In the genomic region with DNA sequence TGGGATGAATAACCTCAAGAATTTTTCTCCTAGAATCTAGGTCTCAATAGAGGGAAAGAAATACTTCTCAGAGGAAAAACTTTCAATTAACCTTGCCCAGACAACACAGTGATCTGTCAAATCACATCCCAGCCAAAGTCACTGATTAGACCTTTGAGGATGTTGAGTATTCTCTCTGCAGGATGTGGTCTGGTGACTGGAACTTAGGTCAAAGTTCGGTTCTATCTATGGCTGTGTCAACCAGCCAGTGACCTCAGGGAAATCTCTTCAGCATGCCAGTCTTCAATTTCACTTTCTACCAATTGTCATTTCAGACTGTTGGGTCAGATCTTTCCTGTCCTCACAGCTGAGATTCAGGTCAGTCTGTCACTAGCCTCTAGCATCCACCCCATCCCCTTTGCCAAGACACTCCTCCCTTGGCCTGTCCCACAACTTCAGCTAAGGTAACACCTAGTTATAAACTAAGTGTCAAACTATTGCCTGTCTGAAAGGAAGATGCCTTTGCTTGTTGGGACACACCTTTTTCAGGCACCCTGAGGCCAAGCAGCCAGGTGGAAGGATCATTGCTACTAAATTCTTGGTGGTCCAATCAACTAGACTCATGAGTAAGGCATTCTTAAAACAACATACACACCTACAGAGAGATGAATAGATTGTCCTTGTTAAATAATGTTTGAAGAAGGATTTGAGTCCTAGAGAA, we compare ENCODE assay signal across 1 cellular context.
TF ChIP-seq lines count a peak whose summit lies in the region.

No MANE protein-coding gene starts in this region.

TF ChIP-seq in HepG2, 621 proteins besides CTCF, POLR2A, EP300 and RAD21 (continued from another document):
- TF ChIP-seq, protein P1, sequence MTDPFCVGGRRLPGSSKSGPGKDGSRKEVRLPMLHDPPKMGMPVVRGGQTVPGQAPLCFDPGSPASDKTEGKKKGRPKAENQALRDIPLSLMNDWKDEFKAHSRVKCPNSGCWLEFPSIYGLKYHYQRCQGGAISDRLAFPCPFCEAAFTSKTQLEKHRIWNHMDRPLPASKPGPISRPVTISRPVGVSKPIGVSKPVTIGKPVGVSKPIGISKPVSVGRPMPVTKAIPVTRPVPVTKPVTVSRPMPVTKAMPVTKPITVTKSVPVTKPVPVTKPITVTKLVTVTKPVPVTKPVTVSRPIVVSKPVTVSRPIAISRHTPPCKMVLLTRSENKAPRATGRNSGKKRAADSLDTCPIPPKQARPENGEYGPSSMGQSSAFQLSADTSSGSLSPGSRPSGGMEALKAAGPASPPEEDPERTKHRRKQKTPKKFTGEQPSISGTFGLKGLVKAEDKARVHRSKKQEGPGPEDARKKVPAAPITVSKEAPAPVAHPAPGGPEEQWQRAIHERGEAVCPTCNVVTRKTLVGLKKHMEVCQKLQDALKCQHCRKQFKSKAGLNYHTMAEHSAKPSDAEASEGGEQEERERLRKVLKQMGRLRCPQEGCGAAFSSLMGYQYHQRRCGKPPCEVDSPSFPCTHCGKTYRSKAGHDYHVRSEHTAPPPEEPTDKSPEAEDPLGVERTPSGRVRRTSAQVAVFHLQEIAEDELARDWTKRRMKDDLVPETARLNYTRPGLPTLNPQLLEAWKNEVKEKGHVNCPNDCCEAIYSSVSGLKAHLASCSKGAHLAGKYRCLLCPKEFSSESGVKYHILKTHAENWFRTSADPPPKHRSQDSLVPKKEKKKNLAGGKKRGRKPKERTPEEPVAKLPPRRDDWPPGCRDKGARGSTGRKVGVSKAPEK (CRISPR knock-in tag; IDR thresholded peaks at IDR 0.05; ENCODE audit: borderline replicate concordance) = no peak
- TF ChIP-seq KLF12 (CRISPR knock-in tag; IDR thresholded peaks at IDR 0.05; ENCODE audit: borderline replicate concordance) = no peak
- no peak for TF ChIP-seq REXO4 (CRISPR knock-in tag; IDR thresholded peaks at IDR 0.05; ENCODE audit: borderline replicate concordance)
- no peak for TF ChIP-seq MIER3 (CRISPR knock-in tag; IDR thresholded peaks at IDR 0.05; ENCODE audit: borderline replicate concordance)
- TF ChIP-seq, protein P2, sequence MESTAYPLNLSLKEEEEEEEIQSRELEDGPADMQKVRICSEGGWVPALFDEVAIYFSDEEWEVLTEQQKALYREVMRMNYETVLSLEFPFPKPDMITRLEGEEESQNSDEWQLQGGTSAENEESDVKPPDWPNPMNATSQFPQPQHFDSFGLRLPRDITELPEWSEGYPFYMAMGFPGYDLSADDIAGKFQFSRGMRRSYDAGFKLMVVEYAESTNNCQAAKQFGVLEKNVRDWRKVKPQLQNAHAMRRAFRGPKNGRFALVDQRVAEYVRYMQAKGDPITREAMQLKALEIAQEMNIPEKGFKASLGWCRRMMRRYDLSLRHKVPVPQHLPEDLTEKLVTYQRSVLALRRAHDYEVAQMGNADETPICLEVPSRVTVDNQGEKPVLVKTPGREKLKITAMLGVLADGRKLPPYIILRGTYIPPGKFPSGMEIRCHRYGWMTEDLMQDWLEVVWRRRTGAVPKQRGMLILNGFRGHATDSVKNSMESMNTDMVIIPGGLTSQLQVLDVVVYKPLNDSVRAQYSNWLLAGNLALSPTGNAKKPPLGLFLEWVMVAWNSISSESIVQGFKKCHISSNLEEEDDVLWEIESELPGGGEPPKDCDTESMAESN (CRISPR knock-in tag; conservative IDR thresholded peaks at IDR 0.05) = no peak
- TF ChIP-seq, protein P3, sequence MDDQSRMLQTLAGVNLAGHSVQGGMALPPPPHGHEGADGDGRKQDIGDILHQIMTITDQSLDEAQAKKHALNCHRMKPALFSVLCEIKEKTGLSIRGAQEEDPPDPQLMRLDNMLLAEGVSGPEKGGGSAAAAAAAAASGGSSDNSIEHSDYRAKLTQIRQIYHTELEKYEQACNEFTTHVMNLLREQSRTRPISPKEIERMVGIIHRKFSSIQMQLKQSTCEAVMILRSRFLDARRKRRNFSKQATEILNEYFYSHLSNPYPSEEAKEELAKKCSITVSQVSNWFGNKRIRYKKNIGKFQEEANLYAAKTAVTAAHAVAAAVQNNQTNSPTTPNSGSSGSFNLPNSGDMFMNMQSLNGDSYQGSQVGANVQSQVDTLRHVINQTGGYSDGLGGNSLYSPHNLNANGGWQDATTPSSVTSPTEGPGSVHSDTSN (CRISPR knock-in tag; IDR thresholded peaks at IDR 0.05; ENCODE audit: borderline replicate concordance) = no peak
